ENCODE assay signal across 30 cellular contexts in the genomic region with DNA sequence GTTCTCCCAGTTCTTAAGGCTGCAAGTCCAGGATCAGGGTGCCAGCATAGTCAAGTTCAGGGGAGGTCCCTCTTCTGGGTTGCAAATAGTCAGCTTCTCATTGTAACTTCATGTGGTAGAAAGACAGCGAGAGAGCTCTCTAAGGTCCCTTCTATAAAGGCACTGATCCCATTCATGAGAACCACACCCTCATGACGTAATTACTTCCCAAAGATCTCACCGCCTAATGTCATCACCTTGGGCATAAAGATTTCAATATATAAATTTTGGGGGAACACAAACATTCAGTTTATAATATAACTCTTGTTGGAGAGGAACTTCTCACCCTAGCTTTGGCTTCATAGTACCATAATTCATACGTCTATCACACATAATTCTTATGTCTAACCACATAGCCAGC.
"Had no signal": no experiment of that assay in that cellular context is flagged by ENCODE, and none has a peak within 500 bp of the region (broad histone marks: within the 10 kb centered on the region; RNA-seq: fewer than 3 reads in every experiment).

No MANE protein-coding gene starts in this region.

- H3K27ac ChIP-seq: adrenal gland, body of pancreas, epithelial cell of prostate had no signal

- H3K36me3 Mint-ChIP-seq: activated CD4-positive, alpha-beta memory T cell treated with anti-CD3 and anti-CD28 coated beads for 36 hours; activated CD8-positive, alpha-beta memory T cell treated with anti-CD3 and anti-CD28 coated beads, Interleukin-2, amount 10 ng/mL, durations not matched to agents 7 days and 5 days; activated naive CD4-positive, alpha-beta T cell treated with anti-CD3 and anti-CD28 coated beads, Interleukin-2, amount 50 U/mL, for 24 hours; activated naive CD8-positive, alpha-beta T cell treated with anti-CD3 and anti-CD28 coated beads for 36 hours had no signal

- H3K27me3 ChIP-seq: adrenal gland, body of pancreas had no signal

- DNase-seq: activated CD4-positive, alpha-beta memory T cell treated with anti-CD3 and anti-CD28 coated beads for 36 hours; activated CD4-positive, alpha-beta T cell treated with anti-CD3 and anti-CD28 coated beads for 36 hours; activated CD4-positive, alpha-beta T cell treated with anti-CD3 and anti-CD28 coated beads, Interleukin-2, amount 10 ng/mL, durations not matched to agents 24 days and 14 days; activated CD4-positive, CD25-positive, alpha-beta regulatory T cell; activated CD4-positive, CD25-positive, alpha-beta regulatory T cell treated with anti-CD3 and anti-CD28 coated beads, Interleukin-2, amount 50 U/mL, for 72 hours; activated CD8-positive, alpha-beta memory T cell treated with anti-CD3 and anti-CD28 coated beads, Interleukin-2, amount 10 ng/mL, durations not matched to agents 7 days and 5 days; activated CD8-positive, alpha-beta memory T cell treated with anti-CD3 and anti-CD28 coated beads, Interleukin-2, amount 50 U/mL, for 4 hours; activated CD8-positive, alpha-beta T cell treated with anti-CD3 and anti-CD28 coated beads, Interleukin-2, amount 10 ng/mL, durations not matched to agents 7 days and 5 days; activated effector memory CD4-positive, alpha-beta T cell treated with anti-CD3 and anti-CD28 coated beads, Interleukin-2, amount 50 U/mL, for 16 hours; activated naive CD4-positive, alpha-beta T cell treated with anti-CD3 and anti-CD28 coated beads for 36 hours; activated naive CD8-positive, alpha-beta T cell treated with anti-CD3 and anti-CD28 coated beads for 36 hours; activated naive CD8-positive, alpha-beta T cell treated with anti-CD3 and anti-CD28 coated beads, Interleukin-2, amount 50 U/mL, for 24 hours; activated T-cell treated with anti-CD3 and anti-CD28 coated beads, Interleukin-2, amount 50 U/mL, for 1 hour; activated T-cell treated with anti-CD3 and anti-CD28 coated beads, Interleukin-2, amount 50 U/mL, for 48 hours; adrenal gland; amygdala; aorta; body of pancreas; caudate nucleus; cortex of kidney; dermis blood vessel endothelial cell; effector CD4-positive, alpha-beta T cell; effector memory CD8-positive, alpha-beta T cell; foreskin fibroblast; head of caudate nucleus; T-helper 2 cell had no signal

- H3K4me3 ChIP-seq: adrenal gland, body of pancreas had no signal

- H3K4me1 Mint-ChIP-seq: activated CD4-positive, alpha-beta T cell treated with anti-CD3 and anti-CD28 coated beads for 36 hours; activated CD4-positive, alpha-beta T cell treated with anti-CD3 and anti-CD28 coated beads, Interleukin-2, amount 10 ng/mL, durations not matched to agents 24 days and 14 days; activated CD8-positive, alpha-beta memory T cell treated with anti-CD3 and anti-CD28 coated beads, Interleukin-2, amount 10 ng/mL, durations not matched to agents 7 days and 5 days; activated naive CD4-positive, alpha-beta T cell treated with anti-CD3 and anti-CD28 coated beads, Interleukin-2, amount 50 U/mL, for 24 hours; activated naive CD8-positive, alpha-beta T cell treated with anti-CD3 and anti-CD28 coated beads for 36 hours; activated naive CD8-positive, alpha-beta T cell treated with anti-CD3 and anti-CD28 coated beads, Interleukin-2, amount 50 U/mL, for 24 hours had no signal

- H3K36me3 ChIP-seq: adrenal gland had no signal

- H3K27me3 Mint-ChIP-seq: activated CD4-positive, alpha-beta T cell treated with anti-CD3 and anti-CD28 coated beads, Interleukin-2, amount 10 ng/mL, durations not matched to agents 24 days and 14 days; activated naive CD8-positive, alpha-beta T cell treated with anti-CD3 and anti-CD28 coated beads for 36 hours had no signal

- H3K9me3 ChIP-seq: adrenal gland, body of pancreas had no signal

- H3K4me1 ChIP-seq: adrenal gland had no signal

- H3K9me3 Mint-ChIP-seq: activated CD4-positive, alpha-beta memory T cell treated with anti-CD3 and anti-CD28 coated beads for 36 hours; activated CD4-positive, alpha-beta T cell treated with anti-CD3 and anti-CD28 coated beads, Interleukin-2, amount 10 ng/mL, durations not matched to agents 24 days and 14 days; activated naive CD4-positive, alpha-beta T cell treated with anti-CD3 and anti-CD28 coated beads for 36 hours; activated naive CD4-positive, alpha-beta T cell treated with anti-CD3 and anti-CD28 coated beads, Interleukin-2, amount 50 U/mL, for 24 hours; activated naive CD8-positive, alpha-beta T cell treated with anti-CD3 and anti-CD28 coated beads for 36 hours; activated naive CD8-positive, alpha-beta T cell treated with anti-CD3 and anti-CD28 coated beads, Interleukin-2, amount 50 U/mL, for 24 hours; activated T-helper 1 cell treated with anti-CD3 and anti-CD28 coated beads, Interleukin-12 subunit alpha, Interleukin-12 subunit beta, Interleukin-2, Interleukin-4 antibody, amounts not matched to agents 30 ng/mL and 10 ng/mL and 1 ng/mL, durations not matched to agents 14 hours and 24 hours and 36 hours; activated T-helper 2 cell treated with anti-CD3 and anti-CD28 coated beads, Interferon-gamma antibody, Interleukin-2, Interleukin-4, amounts not matched to agents 10 μg/mL and 5 μg/mL and 100 μg/mL, durations not matched to agents 14 hours and 24 hours and 36 hours; effector memory CD8-positive, alpha-beta T cell had no signal

- H3K27ac Mint-ChIP-seq: activated CD4-positive, alpha-beta memory T cell treated with anti-CD3 and anti-CD28 coated beads for 36 hours; activated CD4-positive, alpha-beta T cell treated with anti-CD3 and anti-CD28 coated beads for 36 hours; activated CD4-positive, alpha-beta T cell treated with anti-CD3 and anti-CD28 coated beads, Interleukin-2, amount 10 ng/mL, durations not matched to agents 24 days and 14 days; activated CD8-positive, alpha-beta memory T cell treated with anti-CD3 and anti-CD28 coated beads, Interleukin-2, amount 10 ng/mL, durations not matched to agents 7 days and 5 days; activated CD8-positive, alpha-beta T cell treated with anti-CD3 and anti-CD28 coated beads, Interleukin-2, amount 10 ng/mL, durations not matched to agents 7 days and 5 days; activated naive CD4-positive, alpha-beta T cell treated with anti-CD3 and anti-CD28 coated beads for 36 hours; activated naive CD4-positive, alpha-beta T cell treated with anti-CD3 and anti-CD28 coated beads, Interleukin-2, amount 50 U/mL, for 24 hours; activated naive CD8-positive, alpha-beta T cell treated with anti-CD3 and anti-CD28 coated beads for 36 hours; activated naive CD8-positive, alpha-beta T cell treated with anti-CD3 and anti-CD28 coated beads, Interleukin-2, amount 50 U/mL, for 24 hours; activated T-helper 1 cell treated with anti-CD3 and anti-CD28 coated beads, Interleukin-12 subunit alpha, Interleukin-12 subunit beta, Interleukin-2, Interleukin-4 antibody, amounts not matched to agents 30 ng/mL and 10 ng/mL and 1 ng/mL, durations not matched to agents 14 hours and 24 hours and 36 hours; activated T-helper 2 cell treated with anti-CD3 and anti-CD28 coated beads, Interferon-gamma antibody, Interleukin-2, Interleukin-4, amounts not matched to agents 10 μg/mL and 5 μg/mL and 100 μg/mL, durations not matched to agents 14 hours and 24 hours and 36 hours; effector memory CD8-positive, alpha-beta T cell had no signal

- H3K4me3 Mint-ChIP-seq: activated CD4-positive, alpha-beta memory T cell treated with anti-CD3 and anti-CD28 coated beads for 36 hours; activated CD4-positive, alpha-beta T cell treated with anti-CD3 and anti-CD28 coated beads for 36 hours; activated CD4-positive, alpha-beta T cell treated with anti-CD3 and anti-CD28 coated beads, Interleukin-2, amount 10 ng/mL, durations not matched to agents 24 days and 14 days; activated CD8-positive, alpha-beta memory T cell treated with anti-CD3 and anti-CD28 coated beads, Interleukin-2, amount 10 ng/mL, durations not matched to agents 7 days and 5 days; activated CD8-positive, alpha-beta T cell treated with anti-CD3 and anti-CD28 coated beads, Interleukin-2, amount 10 ng/mL, durations not matched to agents 7 days and 5 days; activated naive CD4-positive, alpha-beta T cell treated with anti-CD3 and anti-CD28 coated beads for 36 hours; activated naive CD4-positive, alpha-beta T cell treated with anti-CD3 and anti-CD28 coated beads, Interleukin-2, amount 50 U/mL, for 24 hours; activated naive CD8-positive, alpha-beta T cell treated with anti-CD3 and anti-CD28 coated beads for 36 hours; activated naive CD8-positive, alpha-beta T cell treated with anti-CD3 and anti-CD28 coated beads, Interleukin-2, amount 50 U/mL, for 24 hours; activated T-helper 1 cell treated with anti-CD3 and anti-CD28 coated beads, Interleukin-12 subunit alpha, Interleukin-12 subunit beta, Interleukin-2, Interleukin-4 antibody, amounts not matched to agents 30 ng/mL and 10 ng/mL and 1 ng/mL, durations not matched to agents 14 hours and 24 hours and 36 hours; effector memory CD8-positive, alpha-beta T cell had no signal
